Comparison of ENCODE assay signal across 1 cellular context in the genomic region with DNA sequence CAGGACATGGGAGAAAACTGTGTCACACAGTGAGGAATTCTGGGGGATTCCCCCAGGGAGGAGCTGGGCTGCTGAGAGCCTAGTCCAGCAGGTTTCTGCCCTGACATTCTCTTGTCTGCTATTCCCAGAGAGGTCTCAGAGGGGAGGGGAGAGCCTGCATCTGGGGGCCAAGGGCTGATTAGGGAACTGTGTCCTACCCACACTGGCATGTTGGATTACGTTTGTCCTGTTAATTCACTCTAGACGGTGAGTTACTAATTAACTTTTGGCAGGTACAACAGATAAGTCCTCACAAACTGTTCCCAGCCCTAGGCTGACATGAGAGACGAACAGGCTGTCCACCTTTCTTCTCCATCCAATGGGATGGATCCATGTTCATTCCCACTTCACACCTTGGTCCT.
TF ChIP-seq lines count a peak whose summit lies in the region.

No MANE protein-coding gene starts in this region.

TF ChIP-seq in K562, 482 proteins besides CTCF, POLR2A, EP300 and RAD21:
- no peak for TF ChIP-seq KAT2B (IDR thresholded peaks at IDR 0.05; ENCODE audit: low read depth, low read length)
- no peak for TF ChIP-seq CHD1 (IDR thresholded peaks at IDR 0.05; ENCODE audit: low read length)
- no peak for TF ChIP-seq ZNF431 (CRISPR knock-in tag; IDR thresholded peaks at IDR 0.05)
- no peak for TF ChIP-seq SMARCB1 (IDR thresholded peaks at IDR 0.05; ENCODE audit: insufficient read length, low read depth)
- no peak for TF ChIP-seq ZNF121 (CRISPR knock-in tag; conservative IDR thresholded peaks at IDR 0.05)
- TF ChIP-seq HDAC2 (IDR thresholded peaks at IDR 0.05): no peak
- TF ChIP-seq RFX1 (IDR thresholded peaks at IDR 0.05): no peak
- TF ChIP-seq ARNT (IDR thresholded peaks at IDR 0.05): no peak
- TF ChIP-seq, protein P1, sequence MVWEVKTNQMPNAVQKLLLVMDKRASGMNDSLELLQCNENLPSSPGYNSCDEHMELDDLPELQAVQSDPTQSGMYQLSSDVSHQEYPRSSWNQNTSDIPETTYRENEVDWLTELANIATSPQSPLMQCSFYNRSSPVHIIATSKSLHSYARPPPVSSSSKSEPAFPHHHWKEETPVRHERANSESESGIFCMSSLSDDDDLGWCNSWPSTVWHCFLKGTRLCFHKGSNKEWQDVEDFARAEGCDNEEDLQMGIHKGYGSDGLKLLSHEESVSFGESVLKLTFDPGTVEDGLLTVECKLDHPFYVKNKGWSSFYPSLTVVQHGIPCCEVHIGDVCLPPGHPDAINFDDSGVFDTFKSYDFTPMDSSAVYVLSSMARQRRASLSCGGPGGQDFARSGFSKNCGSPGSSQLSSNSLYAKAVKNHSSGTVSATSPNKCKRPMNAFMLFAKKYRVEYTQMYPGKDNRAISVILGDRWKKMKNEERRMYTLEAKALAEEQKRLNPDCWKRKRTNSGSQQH (CRISPR knock-in tag; IDR thresholded peaks at IDR 0.05): no peak
- TF ChIP-seq, protein P2, sequence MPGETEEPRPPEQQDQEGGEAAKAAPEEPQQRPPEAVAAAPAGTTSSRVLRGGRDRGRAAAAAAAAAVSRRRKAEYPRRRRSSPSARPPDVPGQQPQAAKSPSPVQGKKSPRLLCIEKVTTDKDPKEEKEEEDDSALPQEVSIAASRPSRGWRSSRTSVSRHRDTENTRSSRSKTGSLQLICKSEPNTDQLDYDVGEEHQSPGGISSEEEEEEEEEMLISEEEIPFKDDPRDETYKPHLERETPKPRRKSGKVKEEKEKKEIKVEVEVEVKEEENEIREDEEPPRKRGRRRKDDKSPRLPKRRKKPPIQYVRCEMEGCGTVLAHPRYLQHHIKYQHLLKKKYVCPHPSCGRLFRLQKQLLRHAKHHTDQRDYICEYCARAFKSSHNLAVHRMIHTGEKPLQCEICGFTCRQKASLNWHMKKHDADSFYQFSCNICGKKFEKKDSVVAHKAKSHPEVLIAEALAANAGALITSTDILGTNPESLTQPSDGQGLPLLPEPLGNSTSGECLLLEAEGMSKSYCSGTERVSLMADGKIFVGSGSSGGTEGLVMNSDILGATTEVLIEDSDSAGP (CRISPR knock-in tag; IDR thresholded peaks at IDR 0.05): no peak
- no peak for TF ChIP-seq EZH2 (IDR thresholded peaks at IDR 0.05; ENCODE audit: borderline replicate concordance, low read depth, low read length)
- no peak for TF ChIP-seq XRCC5 (IDR thresholded peaks at IDR 0.05; ENCODE audit: low read depth, low read length)
- TF ChIP-seq, protein P3, sequence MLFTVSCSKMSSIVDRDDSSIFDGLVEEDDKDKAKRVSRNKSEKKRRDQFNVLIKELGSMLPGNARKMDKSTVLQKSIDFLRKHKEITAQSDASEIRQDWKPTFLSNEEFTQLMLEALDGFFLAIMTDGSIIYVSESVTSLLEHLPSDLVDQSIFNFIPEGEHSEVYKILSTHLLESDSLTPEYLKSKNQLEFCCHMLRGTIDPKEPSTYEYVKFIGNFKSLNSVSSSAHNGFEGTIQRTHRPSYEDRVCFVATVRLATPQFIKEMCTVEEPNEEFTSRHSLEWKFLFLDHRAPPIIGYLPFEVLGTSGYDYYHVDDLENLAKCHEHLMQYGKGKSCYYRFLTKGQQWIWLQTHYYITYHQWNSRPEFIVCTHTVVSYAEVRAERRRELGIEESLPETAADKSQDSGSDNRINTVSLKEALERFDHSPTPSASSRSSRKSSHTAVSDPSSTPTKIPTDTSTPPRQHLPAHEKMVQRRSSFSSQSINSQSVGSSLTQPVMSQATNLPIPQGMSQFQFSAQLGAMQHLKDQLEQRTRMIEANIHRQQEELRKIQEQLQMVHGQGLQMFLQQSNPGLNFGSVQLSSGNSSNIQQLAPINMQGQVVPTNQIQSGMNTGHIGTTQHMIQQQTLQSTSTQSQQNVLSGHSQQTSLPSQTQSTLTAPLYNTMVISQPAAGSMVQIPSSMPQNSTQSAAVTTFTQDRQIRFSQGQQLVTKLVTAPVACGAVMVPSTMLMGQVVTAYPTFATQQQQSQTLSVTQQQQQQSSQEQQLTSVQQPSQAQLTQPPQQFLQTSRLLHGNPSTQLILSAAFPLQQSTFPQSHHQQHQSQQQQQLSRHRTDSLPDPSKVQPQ (CRISPR knock-in tag; IDR thresholded peaks at IDR 0.05; ENCODE audit: borderline replicate concordance): no peak
- TF ChIP-seq RAD51 (IDR thresholded peaks at IDR 0.05; ENCODE audit: borderline replicate concordance, low read depth): no peak
- no peak for TF ChIP-seq SNRNP70 (optimal IDR thresholded peaks at IDR 0.05; ENCODE audit: low read depth, low read length)
- TF ChIP-seq SRSF9 (IDR thresholded peaks at IDR 0.05; ENCODE audit: borderline replicate concordance, low read depth, low read length): no peak
- TF ChIP-seq NELFE (IDR thresholded peaks at IDR 0.05; ENCODE audit: insufficient read depth, insufficient read length): no peak
- TF ChIP-seq BCOR (IDR thresholded peaks at IDR 0.05): no peak
- TF ChIP-seq ESRRA (IDR thresholded peaks at IDR 0.05; ENCODE audit: borderline replicate concordance, low read depth): no peak
- TF ChIP-seq ZNF583 (CRISPR knock-in tag; IDR thresholded peaks at IDR 0.05): no peak
